Comparison of ENCODE assay signal across 16 cellular contexts in genomic region chr6:146860583-146860982, GRCh38.
DNase-seq lines count a peak whose midpoint lies in the region; ATAC-seq and TF ChIP-seq lines count a peak whose summit lies in the region.
"Had no signal": no experiment of that assay in that cellular context is flagged by ENCODE, and none has a peak within 500 bp of the region (broad histone marks: within the 10 kb centered on the region; RNA-seq: fewer than 3 reads in every experiment).

No MANE protein-coding gene starts in this region.

- no peak for ATAC-seq in WTC11
- ATAC-seq: PC-3 had no signal

- H3K36me3 Mint-ChIP-seq in WTC11: no peaks in the 10 kb centered on the region
- H3K36me3 Mint-ChIP-seq: CD14-positive monocyte had no signal

- CTCF ChIA-PET in WTC11 (lab: Charles Lee): no interaction called here

- no peaks in the 10 kb centered on the region for H3K27me3 Mint-ChIP-seq in WTC11 (ENCODE audit: low read depth)

- POLR2A ChIA-PET in WTC11 (lab: Charles Lee): no interaction called here

- H3K36me3 ChIP-seq in right atrium auricular region: no peaks in the 10 kb centered on the region
- H3K36me3 ChIP-seq in H7 (replicated peaks; ENCODE audit: control insufficient read depth, insufficient read depth, low read length): no peaks in the 10 kb centered on the region

- H3K4me3 ChIP-seq in fibroblast of mammary gland (ENCODE audit: control insufficient read depth, low read depth, low read length) (no peak overlapping the region), right atrium auricular region (no peak overlapping the region), H7 (ENCODE audit: insufficient read depth, low read depth, low read length) (no peak overlapping the region)

- no peak overlapping the region for H3K27ac Mint-ChIP-seq in WTC11
- H3K27ac Mint-ChIP-seq: CD14-positive monocyte, H9 had no signal

- H3K9me3 ChIP-seq in right atrium auricular region: no peaks in the 10 kb centered on the region
- H3K9me3 ChIP-seq: Caco-2 had no signal

- H3K4me1 ChIP-seq in right atrium auricular region: peaks cover 0 to 4% of the 10 kb centered on the region in 2 donors
- H3K4me1 ChIP-seq: Caco-2 had no signal

- H3K4me1 Mint-ChIP-seq in WTC11: peaks cover 7% of the 10 kb centered on the region

- no peak overlapping the region for H3K4me3 Mint-ChIP-seq in WTC11
- H3K4me3 Mint-ChIP-seq: CD14-positive monocyte, H9 had no signal

- H3K9me3 Mint-ChIP-seq in WTC11: no peaks in the 10 kb centered on the region
- H3K9me3 Mint-ChIP-seq: H9 had no signal

- H3K27me3 ChIP-seq in right atrium auricular region (no peaks in the 10 kb centered on the region), H7 (ENCODE audit: control insufficient read depth, insufficient read depth, low read length) (no peaks in the 10 kb centered on the region)

- no peak for TF ChIP-seq CTCF in fibroblast of mammary gland (conservative IDR thresholded peaks at IDR 0.05; ENCODE audit: control insufficient read depth, insufficient read depth, low read depth, low read length)
- TF ChIP-seq CTCF in WTC11 (IDR thresholded peaks at IDR 0.05): no peak
- TF ChIP-seq CTCF in right atrium auricular region (IDR thresholded peaks at IDR 0.05): no peak

- H3K27ac ChIP-seq in right atrium auricular region: no peak overlapping the region

- DNase-seq in NCI-H748 (lab: John Stamatoyannopoulos, UW; ENCODE audit: unreplicated experiment) (peak; percentile 35), NCI-H748 treated with DMSO at 0.1 percent for 48 hours (lab: John Stamatoyannopoulos, UW) (no peak), SHP77 treated with DMSO at 0.1 percent for 48 hours (lab: John Stamatoyannopoulos, UW) (peak; percentile 64), fibroblast of mammary gland (ENCODE audit: low read depth) (peak; percentile 28), WTC11 (ENCODE audit: low spot score) (no peak), activated gamma-delta T cell treated with Interleukin-2 at 50 U/mL for 16 hours (no peak), right atrium auricular region (ENCODE audit: low spot score) (no peak), H7 (no peak)
- DNase-seq: Caco-2, H9, Kasumi-1, NCI-H2081, NCI-H226, NCI-H526, PC-3 had no signal

TF ChIP-seq in WTC11, 78 proteins besides CTCF, POLR2A, EP300 and RAD21:
- no peak for TF ChIP-seq TCF7 (CRISPR knock-in tag; IDR thresholded peaks at IDR 0.05; ENCODE audit: low read depth)
- no peak for TF ChIP-seq ELF4 (CRISPR knock-in tag; IDR thresholded peaks at IDR 0.05; ENCODE audit: low read depth)

Comparison
In these comparisons a context has a peak if more than half of its experiments do, and no peak if none do; other contexts are left out.
1. DNase-seq: peak in NCI-H748 (single experiment), SHP77 treated with DMSO at 0.1 percent for 48 hours (single experiment) and fibroblast of mammary gland (single experiment); none in NCI-H748 treated with DMSO at 0.1 percent for 48 hours (single experiment), WTC11 (single experiment), activated gamma-delta T cell treated with Interleukin-2 at 50 U/mL for 16 hours (single experiment), right atrium auricular region (single experiment) and H7 (single experiment).